ENCODE assay signal across 8 cellular contexts in the genomic region with DNA sequence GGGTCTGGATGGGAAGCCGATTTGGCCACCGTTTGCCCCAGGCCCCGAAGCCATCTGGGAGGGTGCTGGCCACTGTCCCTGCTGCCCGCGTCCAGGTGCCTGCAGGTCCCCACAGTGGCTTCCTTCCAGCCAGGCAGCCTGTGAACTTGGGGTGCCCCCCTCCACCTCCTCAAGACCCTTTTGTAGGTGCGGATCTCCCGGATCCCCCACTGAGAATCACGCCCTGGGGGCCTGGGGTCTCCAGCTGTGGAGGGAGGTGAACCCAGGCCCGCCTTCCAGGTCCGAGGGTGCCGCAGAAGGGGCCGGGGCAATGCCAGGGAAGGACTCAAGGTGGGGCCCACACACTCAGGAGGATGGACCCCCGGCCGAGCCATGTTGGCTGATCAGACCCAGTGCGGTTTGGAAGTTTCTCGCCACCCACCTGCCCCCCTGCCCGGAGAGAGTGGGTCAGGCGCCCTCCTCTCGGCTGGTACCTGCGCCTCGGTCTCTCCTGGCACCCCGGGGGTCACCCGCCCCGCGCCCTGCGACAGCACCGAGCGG. TPM values are rescaled to one million over a fixed set of nuclear protein-coding genes. Genes with fewer than 3 reads are reported as not detected.
A peak's percentile ranks its signal among the peaks of the same experiment; 100 is the strongest.
DNase-seq lines count a peak whose midpoint lies in the region; ATAC-seq, FAIRE-seq and TF ChIP-seq lines count a peak whose summit lies in the region.

No MANE protein-coding gene starts in this region.

- no peaks in the 10 kb centered on the region for H3K36me3 ChIP-seq in mesendoderm (ENCODE audit: control insufficient read depth, insufficient read depth, low read length)

- peaks cover 4% of the 10 kb centered on the region for H3K27me3 ChIP-seq in mesendoderm (ENCODE audit: insufficient read depth, low read length, poor library complexity)

- H3K9ac ChIP-seq in mesendoderm (ENCODE audit: low read length), result peak overlapping the region; percentile 69

- CTCF ChIA-PET in A549 (lab: Yijun Ruan, JAX), result interaction anchor here (0.6 to 4.6 kb wide), 19 partner anchors 10 to 913 kb away, joined by 3 to 61 read pairs (median 4); partner anchors contain the start of gene EP400

- no peak for TF ChIP-seq RAD21 in A549 (conservative IDR thresholded peaks at IDR 0.05 in 1 of 2, IDR thresholded peaks at IDR 0.05 in 1 of 2)

- TF ChIP-seq EP300 in A549 (IDR thresholded peaks at IDR 0.05), result no peak

- no peak overlapping the region for H3K4ac ChIP-seq in mesendoderm (ENCODE audit: low read depth, low read length)

- no peak overlapping the region for H3K18ac ChIP-seq in mesendoderm (ENCODE audit: low read length)

- TF ChIP-seq POLR2A in A549 (IDR thresholded peaks at IDR 0.05; ENCODE audit: low read length), result no peak

- H2BK15ac ChIP-seq in mesendoderm (replicated peaks; ENCODE audit: low read depth), result no peak overlapping the region

- peak overlapping the region; percentile 85 for H3K56ac ChIP-seq in mesendoderm (ENCODE audit: low read length)

- no peak overlapping the region for H2BK5ac ChIP-seq in mesendoderm (ENCODE audit: low read length)

- no peak for FAIRE-seq in A549 (lab: Jason Lieb, UNC)

- H3K79me1 ChIP-seq in mesendoderm (ENCODE audit: low read length), result no peaks in the 10 kb centered on the region

- H3K79me2 ChIP-seq in mesendoderm (ENCODE audit: control insufficient read depth, insufficient read depth, low read length), result no peaks in the 10 kb centered on the region

- H4K5ac ChIP-seq in mesendoderm (ENCODE audit: low read length), result no peak overlapping the region

- H3K27ac ChIP-seq in A549, result peak overlapping the region; percentile 89 to 91
- peak overlapping the region; percentile 42 to 66 for H3K27ac ChIP-seq in coronary artery
- H3K27ac ChIP-seq in mesendoderm (ENCODE audit: low read depth, low read length), result no peak overlapping the region

- peak; percentile 1 to 18; a peak in 5 of 6 replicates for ATAC-seq in A549
- ATAC-seq in HG03432 (IDR thresholded peaks at IDR 0.05; ENCODE audit: unreplicated experiment), result peak; percentile 7
- ATAC-seq in GM21737 (IDR thresholded peaks at IDR 0.05; ENCODE audit: unreplicated experiment), result no peak
- ATAC-seq in GM18867 (IDR thresholded peaks at IDR 0.05; ENCODE audit: unreplicated experiment), result no peak
- no peak for ATAC-seq in HG02852 (IDR thresholded peaks at IDR 0.05; ENCODE audit: unreplicated experiment)

- TF ChIP-seq CTCF in A549 (IDR thresholded peaks at IDR 0.05) (no peak), coronary artery (IDR thresholded peaks at IDR 0.05) (no peak)

- no peak overlapping the region for H4K8ac ChIP-seq in mesendoderm (ENCODE audit: low read depth, low read length)

- WGBS in A549 (ENCODE audit: missing lambda C conversion rate), result 42% methylated on average over 26 of the region's 28 CpGs
- WGBS in mesendoderm (ENCODE audit: extremely low coverage, insufficient coverage, low lambda C conversion rate), result no CpG with 5 or more reads among the region's 28 CpGs

- no peak for DNase-seq in A549 (ENCODE audit: low read depth in 1 of 2, low spot score in 1 of 2)
- DNase-seq in coronary artery (ENCODE audit: low spot score), result peak; percentile 69
- DNase-seq in mesendoderm, result peak; percentile 31
- DNase-seq in anterior cingulate cortex (lab: John Stamatoyannopoulos, UW), result no peak

- H3K9me3 ChIP-seq in A549, result no peaks in the 10 kb centered on the region

- H3K4me2 ChIP-seq in A549 (peak overlapping the region; percentile 95), mesendoderm (ENCODE audit: low read length) (peak overlapping the region; percentile 84)

- no peak overlapping the region for H2BK120ac ChIP-seq in mesendoderm (ENCODE audit: low read depth, low read length)

- POLR2A ChIA-PET in A549 (lab: Yijun Ruan, JAX), result no interaction called here

- peaks cover 25% of the 10 kb centered on the region for H3K4me1 ChIP-seq in A549
- H3K4me1 ChIP-seq in mesendoderm (ENCODE audit: control insufficient read depth, low read depth, low read length), result no peaks in the 10 kb centered on the region

- peak overlapping the region; percentile 91 for H3K4me3 ChIP-seq in A549
- H3K4me3 ChIP-seq in coronary artery, result peak overlapping the region; percentile 72
- H3K4me3 ChIP-seq in mesendoderm (ENCODE audit: low read length), result peak overlapping the region; percentile 13

- no peak overlapping the region for H2AK5ac ChIP-seq in mesendoderm (ENCODE audit: low read length)

- H3K23ac ChIP-seq in mesendoderm (ENCODE audit: low read length), result no peak overlapping the region

TF ChIP-seq in A549, 52 proteins besides CTCF, POLR2A, EP300 and RAD21:
- TF ChIP-seq EHMT2 (IDR thresholded peaks at IDR 0.05; ENCODE audit: low read depth) (no peak), TP53 (CRISPR knock-in tag; IDR thresholded peaks at IDR 0.05) (0 out of 2 replicates have a peak, but pooled peaks have one; percentile 42), NR3C1 (IDR thresholded peaks at IDR 0.05) (no peak)

RNA-seq across cellular contexts. Expression of gene MMP17, which starts 1.7 kb away (rescaled TPM):
- 6.2 and 9.1 TPM in 2 replicates for polyA plus RNA-seq in A549 (2011; rRNA removed)
- 19.6 and 30.3 TPM in 2 replicates for polyA plus RNA-seq in A549 (2012; cell fraction: cytosol; rRNA removed)
- polyA plus RNA-seq in A549 (2012; cell fraction: nucleus; rRNA removed), result 44.1 and 63.4 TPM in 2 replicates
- polyA plus RNA-seq in A549 (2017; fragmentation: RNase III; extraction: RNeasy Plus Mini Kit Qiagen cat#74134 plus additional on column Dnase treatment), result 7.2 to 8.7 TPM (median 7.9 TPM) in 3 replicates
- polyA minus RNA-seq in A549 (2011; rRNA and poly(A)+ RNA removed), result 3.6 and 3.7 TPM in 2 replicates
- polyA plus RNA-seq in mesendoderm (2013, experiment 1 of 2), result 5.5 TPM
- polyA plus RNA-seq in mesendoderm (2013, experiment 2 of 2), result 5.9 TPM

Comparison
In these comparisons a context has a peak if more than half of its experiments do, and no peak if none do; other contexts are left out.
1. ATAC-seq: peak in A549 (2 of 2) and HG03432 (single experiment); none in GM21737 (single experiment), GM18867 (single experiment) and HG02852 (single experiment).
2. DNase-seq: peak in coronary artery (single experiment) and mesendoderm (single experiment); none in A549 (0 of 2) and anterior cingulate cortex (0 of 58).
3. H3K4me3 ChIP-seq: peak in every context shown above with its lines; median percentile 91 in A549; 72 in coronary artery; 13 in mesendoderm.